ENCODE assay signal across 22 cellular contexts in the genomic region with DNA sequence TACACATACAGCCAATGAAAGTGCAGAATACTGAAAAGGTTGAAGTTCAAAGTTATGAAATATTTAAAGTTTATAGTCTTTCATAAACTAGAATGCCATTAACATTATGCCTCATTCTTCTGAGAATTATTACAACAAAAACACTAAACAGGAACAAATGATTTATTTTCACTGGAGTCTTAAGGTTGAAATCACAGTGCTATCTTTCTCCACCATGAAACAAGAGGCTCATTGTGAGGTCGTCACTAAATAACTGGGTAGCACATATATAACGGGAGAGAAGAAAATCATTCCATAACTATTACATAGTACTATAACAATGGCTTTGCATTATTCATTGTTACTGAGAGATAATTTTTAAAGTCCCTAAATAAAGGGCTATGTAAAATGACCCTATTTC. TPM values are rescaled to one million over a fixed set of nuclear protein-coding genes. Genes with fewer than 3 reads are reported as not detected.
DNase-seq lines count a peak whose midpoint lies in the region; ATAC-seq, FAIRE-seq and TF ChIP-seq lines count a peak whose summit lies in the region.
"Had no signal": no experiment of that assay in that cellular context is flagged by ENCODE, and none has a peak within 500 bp of the region (broad histone marks: within the 10 kb centered on the region; RNA-seq: fewer than 3 reads in every experiment).

No MANE protein-coding gene starts in this region.

- no peak for DNase-seq in A549 (ENCODE audit: low read depth in 1 of 2, low spot score in 1 of 2)
- peak; percentile 63 for DNase-seq in foreskin melanocyte
- no peak for DNase-seq in CD1c-positive myeloid dendritic cell (ENCODE audit: extremely low spot score)
- DNase-seq: ACHN; BE2C; C1 segment of cervical spinal cord; Caco-2; Calu3; CD4-positive, alpha-beta T cell; CD8-positive, alpha-beta T cell; DMS79 treated with DMSO at 0.1 percent for 48 hours; GF-D8 had no signal

- TF ChIP-seq RAD21 in A549 (conservative IDR thresholded peaks at IDR 0.05 in 1 of 2, IDR thresholded peaks at IDR 0.05 in 1 of 2): no peak

- no peaks in the 10 kb centered on the region for H3K4me1 ChIP-seq in A549
- H3K4me1 ChIP-seq: BE2C, BLaER1, Caco-2 had no signal

- no peak for TF ChIP-seq EP300 in A549 (IDR thresholded peaks at IDR 0.05)

- POLR2A ChIA-PET in A549 (lab: Yijun Ruan, JAX): no interaction called here

- no peaks in the 10 kb centered on the region for H3K9me3 ChIP-seq in A549
- H3K9me3 ChIP-seq: BE2C, BLaER1, Caco-2 had no signal

- FAIRE-seq in A549 (lab: Jason Lieb, UNC) (peak; percentile 51), colon (lab: Jason Lieb, UNC) (peak; percentile 31)
- FAIRE-seq: D721Med, G401.6, GM12891, GM19239 had no signal

- H3K4me2 ChIP-seq in A549: no peak overlapping the region
- H3K4me2 ChIP-seq: BLaER1 had no signal

- ATAC-seq in A549 (no peak), HG03159 (IDR thresholded peaks at IDR 0.05; ENCODE audit: unreplicated experiment) (no peak)
- ATAC-seq: CD8-positive, alpha-beta T cell had no signal

- H3K27ac ChIP-seq in A549: no peak overlapping the region
- H3K27ac ChIP-seq: 22Rv1, BLaER1 had no signal

- 0% methylated on average over 2 of the region's 2 CpGs for WGBS in A549 (ENCODE audit: missing lambda C conversion rate)

- no peak for TF ChIP-seq CTCF in A549 (IDR thresholded peaks at IDR 0.05)

- TF ChIP-seq POLR2A in A549 (IDR thresholded peaks at IDR 0.05; ENCODE audit: low read length): no peak

- no peak overlapping the region for H3K4me3 ChIP-seq in A549
- H3K4me3 ChIP-seq: BLaER1 had no signal

- CTCF ChIA-PET in A549 (lab: Yijun Ruan, JAX): no interaction called here

TF ChIP-seq in A549, 52 proteins besides CTCF, POLR2A, EP300 and RAD21:
- no peak for TF ChIP-seq RCOR1 (IDR thresholded peaks at IDR 0.05; ENCODE audit: low read depth, low read length)
- no peak for TF ChIP-seq TFCP2L1 (CRISPR knock-in tag; IDR thresholded peaks at IDR 0.05)
- TF ChIP-seq, protein P1, sequence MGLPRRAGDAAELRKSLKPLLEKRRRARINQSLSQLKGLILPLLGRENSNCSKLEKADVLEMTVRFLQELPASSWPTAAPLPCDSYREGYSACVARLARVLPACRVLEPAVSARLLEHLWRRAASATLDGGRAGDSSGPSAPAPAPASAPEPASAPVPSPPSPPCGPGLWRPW (IDR thresholded peaks at IDR 0.05): no peak
- TF ChIP-seq ZC3H11A (IDR thresholded peaks at IDR 0.05): no peak

RNA-seq across cellular contexts. Expression of a gene that starts 5.1 kb away (rescaled TPM):
- polyA plus RNA-seq in A549 (2011; rRNA removed) (not detected in 2 replicates), A549 (2017; fragmentation: RNase III; extraction: RNeasy Plus Mini Kit Qiagen cat#74134 plus additional on column Dnase treatment) (not detected in 3 replicates)
- not detected in 2 replicates for polyA plus RNA-seq in A549 (2012; cell fraction: cytosol; rRNA removed)
- not detected in 2 replicates for polyA plus RNA-seq in A549 (2012; cell fraction: nucleus; rRNA removed)
- polyA minus RNA-seq in A549 (2011; rRNA and poly(A)+ RNA removed): not detected in 2 replicates
- polyA plus RNA-seq: AG04450, CD14-positive monocyte had no signal
